11 cellular contexts compared by ENCODE assay signal in the genomic region with DNA sequence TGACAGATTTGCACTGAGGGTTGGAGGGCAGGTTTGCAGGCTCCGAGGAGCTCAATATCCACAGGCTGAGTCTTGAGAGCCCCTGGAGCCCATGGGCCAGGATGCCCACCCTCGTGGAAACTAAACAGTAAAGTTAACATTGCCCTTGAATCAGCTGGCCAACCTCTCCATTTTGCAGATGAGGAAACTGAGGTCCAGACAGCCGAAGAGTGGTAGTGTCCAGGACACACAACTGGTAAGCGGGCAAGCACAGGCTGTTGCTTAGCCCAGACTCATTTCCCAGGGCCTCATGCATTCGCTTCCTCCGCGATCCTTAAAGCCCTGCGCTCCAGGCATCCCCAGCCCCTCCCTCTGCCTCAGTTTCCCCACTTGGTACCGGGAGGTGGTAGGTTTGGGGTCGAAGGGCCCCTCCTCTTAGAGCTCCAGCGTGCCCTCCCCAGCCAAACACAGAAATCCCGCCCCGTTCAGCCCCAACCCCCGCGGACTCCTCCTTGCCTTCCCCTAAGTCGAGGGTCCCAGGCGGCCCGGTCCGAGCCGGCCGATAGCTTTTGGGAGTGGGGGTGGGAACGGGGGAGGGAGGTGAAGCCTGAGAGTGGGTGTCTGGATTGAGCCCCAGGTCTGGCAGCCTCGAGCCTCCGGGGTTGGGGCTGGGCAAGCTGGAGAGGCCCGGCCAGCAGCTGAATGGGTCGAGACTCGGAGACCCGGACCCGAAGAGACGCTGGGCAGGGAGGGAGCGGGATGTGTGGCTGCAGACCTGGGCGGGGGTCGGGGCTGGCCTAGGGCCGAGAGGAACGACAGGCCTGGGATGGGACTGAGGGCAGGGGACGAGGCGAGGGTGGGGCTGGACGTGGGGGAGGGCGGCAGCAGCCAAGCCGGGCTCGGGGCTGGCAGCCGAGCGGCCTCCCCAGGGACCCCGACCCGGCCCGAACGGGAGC. TPM values are rescaled to one million over a fixed set of nuclear protein-coding genes. Genes with fewer than 3 reads are reported as not detected.
DNase-seq lines count a peak whose midpoint lies in the region; ATAC-seq and TF ChIP-seq lines count a peak whose summit lies in the region.
"Had no signal": no experiment of that assay in that cellular context is flagged by ENCODE, and none has a peak within 500 bp of the region (broad histone marks: within the 10 kb centered on the region; RNA-seq: fewer than 3 reads in every experiment).

No MANE protein-coding gene starts in this region.

- H3K4me3 Mint-ChIP-seq in CD8-positive, alpha-beta T cell: peak overlapping the region; percentile 69
- peak overlapping the region; percentile 6 for H3K4me3 Mint-ChIP-seq in activated T-helper 1 cell treated with anti-CD3 and anti-CD28 coated beads, Interleukin-12 subunit alpha, Interleukin-12 subunit beta, Interleukin-2, Interleukin-4 antibody, amounts not matched to agents 30 ng/mL and 10 ng/mL and 1 ng/mL, durations not matched to agents 14 hours and 24 hours and 36 hours
- H3K4me3 Mint-ChIP-seq in progenitor cell of endocrine pancreas (ENCODE audit: low read depth): peak overlapping the region; percentile 0

- peaks cover 13% of the 10 kb centered on the region for H3K4me1 Mint-ChIP-seq in CD8-positive, alpha-beta T cell (ENCODE audit: low read depth)
- H3K4me1 Mint-ChIP-seq in activated T-helper 1 cell treated with anti-CD3 and anti-CD28 coated beads, Interleukin-12 subunit alpha, Interleukin-12 subunit beta, Interleukin-2, Interleukin-4 antibody, amounts not matched to agents 30 ng/mL and 10 ng/mL and 1 ng/mL, durations not matched to agents 14 hours and 24 hours and 36 hours (ENCODE audit: low read depth): no peaks in the 10 kb centered on the region
- no peaks in the 10 kb centered on the region for H3K4me1 Mint-ChIP-seq in progenitor cell of endocrine pancreas (ENCODE audit: low read depth)

- H4K20me1 ChIP-seq in hepatocyte (ENCODE audit: insufficient read depth, poor library complexity, severe bottlenecking): no peaks in the 10 kb centered on the region

- no peaks in the 10 kb centered on the region for H3K36me3 Mint-ChIP-seq in CD8-positive, alpha-beta T cell
- H3K36me3 Mint-ChIP-seq in activated T-helper 1 cell treated with anti-CD3 and anti-CD28 coated beads, Interleukin-12 subunit alpha, Interleukin-12 subunit beta, Interleukin-2, Interleukin-4 antibody, amounts not matched to agents 30 ng/mL and 10 ng/mL and 1 ng/mL, durations not matched to agents 14 hours and 24 hours and 36 hours (ENCODE audit: low read depth): no peaks in the 10 kb centered on the region
- H3K36me3 Mint-ChIP-seq in progenitor cell of endocrine pancreas (ENCODE audit: insufficient read depth): no peaks in the 10 kb centered on the region

- peaks cover 34% of the 10 kb centered on the region for H3K27me3 Mint-ChIP-seq in CD8-positive, alpha-beta T cell (ENCODE audit: low read depth)
- H3K27me3 Mint-ChIP-seq in activated T-helper 1 cell treated with anti-CD3 and anti-CD28 coated beads, Interleukin-12 subunit alpha, Interleukin-12 subunit beta, Interleukin-2, Interleukin-4 antibody, amounts not matched to agents 30 ng/mL and 10 ng/mL and 1 ng/mL, durations not matched to agents 14 hours and 24 hours and 36 hours (ENCODE audit: insufficient read depth): peaks cover 53% of the 10 kb centered on the region
- H3K27me3 Mint-ChIP-seq in progenitor cell of endocrine pancreas: peaks cover 65% of the 10 kb centered on the region

- H2AFZ ChIP-seq in hepatocyte: peak overlapping the region; percentile 39

- no peak overlapping the region for H3K27ac Mint-ChIP-seq in CD8-positive, alpha-beta T cell
- H3K27ac Mint-ChIP-seq in activated T-helper 1 cell treated with anti-CD3 and anti-CD28 coated beads, Interleukin-12 subunit alpha, Interleukin-12 subunit beta, Interleukin-2, Interleukin-4 antibody, amounts not matched to agents 30 ng/mL and 10 ng/mL and 1 ng/mL, durations not matched to agents 14 hours and 24 hours and 36 hours: no peak overlapping the region
- H3K27ac Mint-ChIP-seq in progenitor cell of endocrine pancreas: no peak overlapping the region

- no peak for TF ChIP-seq CTCF in CD8-positive, alpha-beta T cell (IDR thresholded peaks at IDR 0.05)
- TF ChIP-seq CTCF in hepatocyte (IDR thresholded peaks at IDR 0.05; ENCODE audit: poor library complexity) (no peak), progenitor cell of endocrine pancreas (IDR thresholded peaks at IDR 0.05; ENCODE audit: unreplicated experiment) (no peak)

- H3K36me3 ChIP-seq in CD8-positive, alpha-beta T cell (ENCODE audit: insufficient read depth, low read length): no peaks in the 10 kb centered on the region
- H3K36me3 ChIP-seq in hepatocyte (replicated peaks; ENCODE audit: insufficient read depth, low read depth): no peaks in the 10 kb centered on the region

- CTCF ChIA-PET in CD8-positive, alpha-beta T cell (lab: Charles Lee): interaction anchor here (0.8 to 1.3 kb wide), 3 partner anchors 14 to 175 kb away, joined by 4 to 5 read pairs (median 4); no protein-coding TSS in a partner anchor

- H3K27me3 ChIP-seq in CD8-positive, alpha-beta T cell (ENCODE audit: insufficient read depth, low read length): peaks cover 19% of the 10 kb centered on the region
- H3K27me3 ChIP-seq in hepatocyte: peaks cover 36% of the 10 kb centered on the region

- H3K4me3 ChIP-seq in CD8-positive, alpha-beta T cell (ENCODE audit: low read depth, low read length): peak overlapping the region; percentile 11
- H3K4me3 ChIP-seq in hepatocyte: peak overlapping the region; percentile 77

- WGBS in hepatocyte (ENCODE audit: low lambda C conversion rate, missing lambda C conversion rate): 44% methylated on average over 12 of the region's 47 CpGs

- no peaks in the 10 kb centered on the region for H3K9me2 ChIP-seq in hepatocyte (replicated peaks; ENCODE audit: insufficient read depth)

- H3K27ac ChIP-seq in CD8-positive, alpha-beta T cell (ENCODE audit: low read depth, low read length): no peak overlapping the region
- peak overlapping the region; percentile 87 for H3K27ac ChIP-seq in hepatocyte
- H3K27ac ChIP-seq: RWPE1 had no signal

- no peaks in the 10 kb centered on the region for H3K4me1 ChIP-seq in CD8-positive, alpha-beta T cell (ENCODE audit: insufficient read depth, low read length)
- H3K4me1 ChIP-seq in hepatocyte (ENCODE audit: insufficient read depth): peaks cover 38% of the 10 kb centered on the region

- intact Hi-C loops in CD8-positive, alpha-beta T cell (cut with DNase I, micrococcal nuclease): no loop called here
- intact Hi-C loops in activated T-helper 1 cell treated with anti-CD3 and anti-CD28 coated beads, Interleukin-12 subunit alpha, Interleukin-12 subunit beta, Interleukin-2, Interleukin-4 antibody, amounts not matched to agents 30 ng/mL and 10 ng/mL and 1 ng/mL, durations not matched to agents 14 hours and 24 hours and 36 hours (cut with micrococcal nuclease): no loop called here

- ATAC-seq in CD8-positive, alpha-beta T cell: no peak

- no peak for DNase-seq in CD8-positive, alpha-beta T cell
- DNase-seq in activated T-helper 1 cell treated with anti-CD3 and anti-CD28 coated beads, Interleukin-12 subunit alpha, Interleukin-12 subunit beta, Interleukin-2, Interleukin-4 antibody, amounts not matched to agents 30 ng/mL and 10 ng/mL and 1 ng/mL, durations not matched to agents 14 hours and 24 hours and 36 hours (ENCODE audit: low spot score): no peak
- DNase-seq in hepatocyte (ENCODE audit: low spot score): no peak
- DNase-seq in progenitor cell of endocrine pancreas (ENCODE audit: low spot score, unreplicated experiment): no peak
- DNase-seq in H4 (ENCODE audit: low spot score): no peak
- no peak for DNase-seq in stimulated activated naive CD4-positive, alpha-beta T cell treated with Interleukin-2 at 50 U/mL for 16 hours (lab: John Stamatoyannopoulos, UW)
- DNase-seq in anterior cingulate cortex (lab: John Stamatoyannopoulos, UW): no peak
- DNase-seq in stimulated activated CD4-positive, alpha-beta T cell treated with anti-CD3 and anti-CD28 coated beads, Interleukin-4, amount 100 ng/mL, for 4 hours: no peak
- DNase-seq: GOT3 had no signal

- H3K9me3 Mint-ChIP-seq in CD8-positive, alpha-beta T cell: no peaks in the 10 kb centered on the region
- H3K9me3 Mint-ChIP-seq in activated T-helper 1 cell treated with anti-CD3 and anti-CD28 coated beads, Interleukin-12 subunit alpha, Interleukin-12 subunit beta, Interleukin-2, Interleukin-4 antibody, amounts not matched to agents 30 ng/mL and 10 ng/mL and 1 ng/mL, durations not matched to agents 14 hours and 24 hours and 36 hours: no peaks in the 10 kb centered on the region
- H3K9me3 Mint-ChIP-seq in progenitor cell of endocrine pancreas (ENCODE audit: low read depth): no peaks in the 10 kb centered on the region

- H3K9me3 ChIP-seq in CD8-positive, alpha-beta T cell (ENCODE audit: low read length): no peaks in the 10 kb centered on the region
- H3K9me3 ChIP-seq in hepatocyte (ENCODE audit: low read depth): no peaks in the 10 kb centered on the region

- H3K4me2 ChIP-seq in hepatocyte: peak overlapping the region; percentile 98

- H3K79me2 ChIP-seq in hepatocyte: peaks cover 22% of the 10 kb centered on the region

- POLR2A ChIA-PET in CD8-positive, alpha-beta T cell (lab: Charles Lee): interaction anchor here (1.0 kb wide), 1 partner anchor 140 kb away, joined by 3 read pairs; no protein-coding TSS in a partner anchor

RNA-seq across cellular contexts. Expression of a gene that starts 3.6 kb away (rescaled TPM):
- total RNA-seq in CD8-positive, alpha-beta T cell: not detected
- total RNA-seq in activated T-helper 1 cell treated with anti-CD3 and anti-CD28 coated beads, Interleukin-12 subunit alpha, Interleukin-12 subunit beta, Interleukin-2, Interleukin-4 antibody, amounts not matched to agents 30 ng/mL and 10 ng/mL and 1 ng/mL, durations not matched to agents 14 hours and 24 hours and 36 hours: not detected in 2 replicates
- 13.9 and 14.5 TPM in 2 replicates for total RNA-seq in hepatocyte
- 29.4 and 31.0 TPM in 2 replicates for polyA plus RNA-seq in hepatocyte
- total RNA-seq in progenitor cell of endocrine pancreas: 0.26 and 0.40 TPM in 2 replicates
- total RNA-seq in H4 (2014; rRNA removed; shearing (Covaris generic)): 0.43 TPM in 1 of 2 replicates, not detected in the other
- total RNA-seq: mononuclear cell had no signal

RNA-seq across cellular contexts. Expression of a gene that starts 17.9 kb away (rescaled TPM):
- not detected for total RNA-seq in CD8-positive, alpha-beta T cell
- total RNA-seq in activated T-helper 1 cell treated with anti-CD3 and anti-CD28 coated beads, Interleukin-12 subunit alpha, Interleukin-12 subunit beta, Interleukin-2, Interleukin-4 antibody, amounts not matched to agents 30 ng/mL and 10 ng/mL and 1 ng/mL, durations not matched to agents 14 hours and 24 hours and 36 hours: not detected in 2 replicates
- 5.8 and 9.5 TPM in 2 replicates for total RNA-seq in hepatocyte
- 7.4 and 9.7 TPM in 2 replicates for polyA plus RNA-seq in hepatocyte
- 0.33 TPM in 1 of 2 replicates, not detected in the other for total RNA-seq in progenitor cell of endocrine pancreas
- not detected in 2 replicates for total RNA-seq in H4 (2014; rRNA removed; shearing (Covaris generic))
- total RNA-seq: mononuclear cell had no signal

Comparison
In these comparisons a context has a peak if more than half of its experiments do, and no peak if none do; other contexts are left out.
1. H3K4me3 Mint-ChIP-seq: peak in every context shown above with its lines; median percentile 69 in CD8-positive, alpha-beta T cell; 6 in activated T-helper 1 cell treated with anti-CD3 and anti-CD28 coated beads, Interleukin-12 subunit alpha, Interleukin-12 subunit beta, Interleukin-2, Interleukin-4 antibody, amounts not matched to agents 30 ng/mL and 10 ng/mL and 1 ng/mL, durations not matched to agents 14 hours and 24 hours and 36 hours; 0 in progenitor cell of endocrine pancreas.
2. RNA of a gene that starts 3.6 kb away (total RNA-seq): 13.9 to 14.5 TPM in hepatocyte; 0.43 TPM in H4, 0.26 to 0.40 TPM in progenitor cell of endocrine pancreas, not detected in CD8-positive, alpha-beta T cell and not detected in activated T-helper 1 cell treated with anti-CD3 and anti-CD28 coated beads, Interleukin-12 subunit alpha, Interleukin-12 subunit beta, Interleukin-2, Interleukin-4 antibody, amounts not matched to agents 30 ng/mL and 10 ng/mL and 1 ng/mL, durations not matched to agents 14 hours and 24 hours and 36 hours; every median in the first group is over 10 times any median in the second.